In the genomic region with DNA sequence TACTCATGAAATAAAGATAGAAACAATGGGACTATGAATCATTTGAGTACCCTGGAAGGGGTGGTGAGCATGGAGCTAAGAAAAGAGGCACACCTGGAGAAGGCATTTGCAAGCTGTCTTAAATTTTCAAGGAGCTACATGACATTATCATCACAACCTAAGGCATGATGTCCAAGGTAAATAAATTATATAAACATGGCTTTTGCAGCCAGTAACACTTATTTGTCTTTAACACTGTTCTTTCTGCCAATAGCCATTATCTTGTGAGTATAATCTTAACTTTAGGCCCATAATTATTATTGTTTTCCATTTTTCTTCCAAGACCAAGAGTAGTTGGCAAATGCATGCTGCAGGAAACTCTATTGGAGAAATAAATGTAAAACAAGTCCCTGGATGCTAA, we compare ENCODE assay signal across 29 cellular contexts.
"Had no signal": no experiment of that assay in that cellular context is flagged by ENCODE, and none has a peak within 500 bp of the region (broad histone marks: within the 10 kb centered on the region; RNA-seq: fewer than 3 reads in every experiment).

No MANE protein-coding gene starts in this region.

- H3K27ac ChIP-seq: adrenal gland, breast epithelium, cardiac muscle cell, coronary artery, esophagus muscularis mucosa, foreskin keratinocyte, gastrocnemius medialis, heart left ventricle had no signal

- H3K9me3 ChIP-seq: adrenal gland, breast epithelium, esophagus muscularis mucosa, gastrocnemius medialis, heart left ventricle had no signal

- H3K4me1 ChIP-seq: adrenal gland, breast epithelium, esophagus muscularis mucosa, foreskin keratinocyte, gastrocnemius medialis, heart left ventricle had no signal

- H3K4me3 ChIP-seq: adrenal gland, breast epithelium, cardiac muscle cell, coronary artery, esophagus muscularis mucosa, gastrocnemius medialis, heart left ventricle had no signal

- H3K27me3 ChIP-seq: adrenal gland, breast epithelium, cardiac muscle cell, esophagus muscularis mucosa, gastrocnemius medialis had no signal

- DNase-seq: activated CD4-positive, alpha-beta memory T cell treated with anti-CD3 and anti-CD28 coated beads for 36 hours; activated CD4-positive, alpha-beta T cell treated with anti-CD3 and anti-CD28 coated beads for 36 hours; activated CD4-positive, alpha-beta T cell treated with anti-CD3 and anti-CD28 coated beads, Interleukin-2, amount 10 ng/mL, durations not matched to agents 24 days and 14 days; activated CD4-positive, CD25-positive, alpha-beta regulatory T cell; activated CD4-positive, CD25-positive, alpha-beta regulatory T cell treated with anti-CD3 and anti-CD28 coated beads, Interleukin-2, amount 50 U/mL, for 72 hours; activated CD8-positive, alpha-beta memory T cell treated with anti-CD3 and anti-CD28 coated beads, Interleukin-2, amount 10 ng/mL, durations not matched to agents 7 days and 5 days; activated CD8-positive, alpha-beta memory T cell treated with anti-CD3 and anti-CD28 coated beads, Interleukin-2, amount 50 U/mL, for 4 hours; activated CD8-positive, alpha-beta T cell treated with anti-CD3 and anti-CD28 coated beads, Interleukin-2, amount 10 ng/mL, durations not matched to agents 7 days and 5 days; activated effector memory CD4-positive, alpha-beta T cell treated with anti-CD3 and anti-CD28 coated beads, Interleukin-2, amount 50 U/mL, for 16 hours; activated naive CD4-positive, alpha-beta T cell treated with anti-CD3 and anti-CD28 coated beads for 36 hours; activated naive CD8-positive, alpha-beta T cell treated with anti-CD3 and anti-CD28 coated beads for 36 hours; activated naive CD8-positive, alpha-beta T cell treated with anti-CD3 and anti-CD28 coated beads, Interleukin-2, amount 50 U/mL, for 24 hours; activated T-cell treated with anti-CD3 and anti-CD28 coated beads, Interleukin-2, amount 50 U/mL, for 1 hour; activated T-cell treated with anti-CD3 and anti-CD28 coated beads, Interleukin-2, amount 50 U/mL, for 48 hours; adrenal gland; amygdala; aorta; effector CD4-positive, alpha-beta T cell; effector memory CD8-positive, alpha-beta T cell; erythroblast; foreskin keratinocyte; gastrocnemius medialis; glutamatergic neuron; heart left ventricle; T-helper 2 cell had no signal

- H3K36me3 ChIP-seq: adrenal gland, breast epithelium, cardiac muscle cell, esophagus muscularis mucosa, gastrocnemius medialis, heart left ventricle had no signal
